In genomic region chr9:88076286-88077070, GRCh38 we compare ENCODE assay signal across 8 cellular contexts.
DNase-seq lines count a peak whose midpoint lies in the region; ATAC-seq and TF ChIP-seq lines count a peak whose summit lies in the region.

No MANE protein-coding gene starts in this region.

- H3K27ac ChIP-seq in Panc1 (ENCODE audit: low read length) (peak overlapping the region; percentile 92), ascending aorta (peak overlapping the region; percentile 29 to 58), left ventricle myocardium inferior (replicated peaks) (peak overlapping the region; percentile 83), upper lobe of left lung (peak overlapping the region; percentile 61 to 74 (median 67))

- DNase-seq in BE2C (peak; percentile 91), HK-2 (ENCODE audit: unreplicated experiment) (peak; percentile 92), Panc1 (ENCODE audit: low read depth, low spot score) (no peak), ascending aorta (ENCODE audit: low spot score in 2 of 2) (peak in 1 of 2 donors; percentile 79), left ventricle myocardium inferior (peak; percentile 79), osteocyte (ENCODE audit: extremely low spot score, unreplicated experiment) (no peak), upper lobe of left lung (peak; percentile 83 to 97), GM20000 (ENCODE audit: low spot score) (no peak)

- H3K27me3 ChIP-seq in BE2C (no peaks in the 10 kb centered on the region), Panc1 (ENCODE audit: control insufficient read depth, insufficient read depth, low read length) (no peaks in the 10 kb centered on the region), ascending aorta (no peaks in the 10 kb centered on the region), left ventricle myocardium inferior (ENCODE audit: low read depth) (peaks cover 44% of the 10 kb centered on the region), upper lobe of left lung (peaks cover 0 to 10% (median 2%) of the 10 kb centered on the region in 4 donors)

- H3K9me3 ChIP-seq in BE2C (0 out of 2 replicates have a peak, but pooled peaks cover 3% of the 10 kb centered on the region), Panc1 (ENCODE audit: control insufficient read depth, insufficient read depth, low read depth, low read length) (no peaks in the 10 kb centered on the region), ascending aorta (no peaks in the 10 kb centered on the region), left ventricle myocardium inferior (replicated peaks) (no peaks in the 10 kb centered on the region), upper lobe of left lung (no peaks in the 10 kb centered on the region)

- no peak for TF ChIP-seq POLR2A in upper lobe of left lung (IDR thresholded peaks at IDR 0.05)

- H3K4me3 ChIP-seq in BE2C (ENCODE audit: low read depth, low read length) (peak overlapping the region; percentile 70), Panc1 (ENCODE audit: low read depth in 2 of 2, low read length in 2 of 2) (peak overlapping the region; percentile 50 to 62), ascending aorta (peak overlapping the region; percentile 67 to 70), left ventricle myocardium inferior (peak overlapping the region; percentile 76), upper lobe of left lung (peak overlapping the region; percentile 25 to 60 (median 50))

- CTCF ChIA-PET in Panc1 (lab: Charles Lee): interaction anchor here (0.5 to 1.3 kb wide), 6 partner anchors 65 to 1028 kb away, joined by 3 to 7 read pairs (median 3); no protein-coding TSS in a partner anchor

- no peaks in the 10 kb centered on the region for H3K36me3 Mint-ChIP-seq in osteocyte (ENCODE audit: unreplicated experiment)

- WGBS in upper lobe of left lung, 2 donors: 0 to 3% methylated on average over 25 to 29 of the region's 57 CpGs

- no peak for TF ChIP-seq EP300 in upper lobe of left lung (IDR thresholded peaks at IDR 0.05)

- no TSS peak for BruUV-seq in Panc1 (replicated peaks; lab: Mats Ljungman, UMichigan)

- in situ Hi-C loops in Panc1 (cut with HindIII; ENCODE audit: low pct_unique_long_range_greater_than_20kb, low sequenced_read_pairs): no loop called here

- ATAC-seq in Panc1 (peak; percentile 87), upper lobe of left lung (ENCODE audit: low FRiP score in 2 of 2) (peak; percentile 92)

- H3K27ac Mint-ChIP-seq in osteocyte (ENCODE audit: unreplicated experiment): no peak overlapping the region

- intact Hi-C loops in Panc1 (cut with micrococcal nuclease; ENCODE audit: unreplicated experiment): loop anchor here (10.0 kb wide), 1 partner anchor 308 kb away; the partner anchor contains the start of gene SPIN1
- intact Hi-C loops in ascending aorta (cut with DNase I): no loop called here
- intact Hi-C loops in left ventricle myocardium inferior (cut with micrococcal nuclease): no loop called here

- H3K36me3 ChIP-seq in BE2C (no peaks in the 10 kb centered on the region), Panc1 (ENCODE audit: control insufficient read depth, insufficient read depth, low read length) (no peaks in the 10 kb centered on the region), ascending aorta (no peaks in the 10 kb centered on the region), left ventricle myocardium inferior (no peaks in the 10 kb centered on the region), upper lobe of left lung (no peaks in the 10 kb centered on the region)

- H3K4me1 Mint-ChIP-seq in osteocyte (ENCODE audit: unreplicated experiment): peaks cover 13% of the 10 kb centered on the region

- H3K27me3 Mint-ChIP-seq in osteocyte (ENCODE audit: unreplicated experiment): peaks cover 31% of the 10 kb centered on the region

- H3K9me3 Mint-ChIP-seq in osteocyte (ENCODE audit: unreplicated experiment): no peaks in the 10 kb centered on the region

- no peaks in the 10 kb centered on the region for H3K4me1 ChIP-seq in BE2C
- peaks cover 21% of the 10 kb centered on the region for H3K4me1 ChIP-seq in Panc1 (ENCODE audit: control insufficient read depth, insufficient read depth, low read length)
- peaks cover 0 to 8% of the 10 kb centered on the region in 2 donors for H3K4me1 ChIP-seq in ascending aorta
- peaks cover 18% of the 10 kb centered on the region for H3K4me1 ChIP-seq in left ventricle myocardium inferior
- H3K4me1 ChIP-seq in upper lobe of left lung: peaks cover 9 to 17% (median 15%) of the 10 kb centered on the region in 4 donors

- peak overlapping the region; percentile 81 for H3K4me3 Mint-ChIP-seq in osteocyte (ENCODE audit: unreplicated experiment)

- TF ChIP-seq CTCF in BE2C (IDR thresholded peaks at IDR 0.05; ENCODE audit: low read depth, low read length) (peak; percentile 32), Panc1 (IDR thresholded peaks at IDR 0.05) (peak; percentile 49), ascending aorta (IDR thresholded peaks at IDR 0.05) (no peak), left ventricle myocardium inferior (IDR thresholded peaks at IDR 0.05; ENCODE audit: borderline replicate concordance) (peak; percentile 32), osteocyte (IDR thresholded peaks at IDR 0.05) (peak; percentile 39), upper lobe of left lung (IDR thresholded peaks at IDR 0.05) (peak in 2 of 6 experiments; percentile 26 to 50), GM20000 (IDR thresholded peaks at IDR 0.05; ENCODE audit: extremely low read depth, missing control alignments) (no peak)

- POLR2A ChIA-PET in Panc1 (lab: Charles Lee): interaction anchor here (0.6 kb wide), 2 partner anchors 27 to 480 kb away, joined by 3 to 7 read pairs; no protein-coding TSS in a partner anchor

Comparison
In these comparisons a context has a peak if more than half of its experiments do, and no peak if none do; other contexts are left out.
1. DNase-seq: peak in BE2C (single experiment), HK-2 (single experiment), left ventricle myocardium inferior (single experiment) and upper lobe of left lung (2 of 2); none in Panc1 (single experiment), osteocyte (single experiment) and GM20000 (single experiment).
2. CTCF ChIP-seq: peak in BE2C (single experiment), Panc1 (single experiment), left ventricle myocardium inferior (single experiment) and osteocyte (single experiment); none in ascending aorta (0 of 3) and GM20000 (single experiment).
3. Peak in every context shown above with its lines, with median percentiles within 50 percentile points of each other: H3K4me3 ChIP-seq and H3K27ac ChIP-seq.